23 cellular contexts compared by ENCODE assay signal in genomic region chr11:46678741-46679130, GRCh38. TPM values are rescaled to one million over a fixed set of nuclear protein-coding genes. Genes with fewer than 3 reads are reported as not detected.
"Had no signal": no experiment of that assay in that cellular context is flagged by ENCODE, and none has a peak within 500 bp of the region (broad histone marks: within the 10 kb centered on the region; RNA-seq: fewer than 3 reads in every experiment).

No MANE protein-coding gene starts in this region.

- H3K4me2 ChIP-seq: SK-N-SH, smooth muscle cell had no signal

- H3K36me3 ChIP-seq: uterus had no signal

- H3K27ac Mint-ChIP-seq: memory B cell; natural killer cell treated with Interleukin-12 subunit alpha and Interleukin-12 subunit beta and Interleukin-15 and Interleukin-18, amount 100 ng/mL, for 72 hours; progenitor cell of endocrine pancreas had no signal

- H3K9me3 ChIP-seq: adrenal gland, gastroesophageal sphincter, right lobe of liver, SK-N-SH, tibial nerve, uterus had no signal

- H3K9ac ChIP-seq: SK-N-SH had no signal

- H3K9me2 ChIP-seq: SK-N-SH had no signal

- H3K27ac ChIP-seq: right lobe of liver had no signal

- DNase-seq: activated CD4-positive, alpha-beta T cell treated with anti-CD3 and anti-CD28 coated beads, Interleukin-2, amount 50 U/mL, for 48 hours; activated CD4-positive, CD25-positive, alpha-beta regulatory T cell treated with anti-CD3 and anti-CD28 coated beads, Interleukin-2, amount 50 U/mL, for 72 hours; activated effector memory CD4-positive, alpha-beta T cell treated with Interleukin-2 at 50 U/mL for 16 hours; activated T-cell treated with anti-CD3 and anti-CD28 coated beads, Interleukin-2, amount 50 U/mL, for 1 hour; central memory CD4-positive, alpha-beta T cell; hippocampal formation; left ventricle myocardium superior; occipital lobe; SK-N-SH; T-cell; T1000; uterus had no signal

- H3K36me3 Mint-ChIP-seq: natural killer cell treated with Interleukin-12 subunit alpha and Interleukin-12 subunit beta and Interleukin-15 and Interleukin-18, amount 100 ng/mL, for 72 hours had no signal

- H3K4me3 ChIP-seq: adrenal gland, gastroesophageal sphincter, right lobe of liver, smooth muscle cell, tibial nerve, uterus had no signal

- ATAC-seq: gastroesophageal sphincter, left ventricle myocardium superior, right lobe of liver, T-cell had no signal

- H3K27me3 Mint-ChIP-seq: activated naive CD4-positive, alpha-beta T cell treated with anti-CD3 and anti-CD28 coated beads, Interleukin-2, amount 50 U/mL, for 24 hours; brain; memory B cell; natural killer cell treated with Interleukin-12 subunit alpha and Interleukin-12 subunit beta and Interleukin-15 and Interleukin-18, amount 100 ng/mL, for 72 hours; progenitor cell of endocrine pancreas; T-cell had no signal

- H3K9me3 Mint-ChIP-seq: activated naive CD4-positive, alpha-beta T cell treated with anti-CD3 and anti-CD28 coated beads, Interleukin-2, amount 50 U/mL, for 24 hours; brain; memory B cell; natural killer cell treated with Interleukin-12 subunit alpha and Interleukin-12 subunit beta and Interleukin-15 and Interleukin-18, amount 100 ng/mL, for 72 hours; T-cell had no signal

- H3K27me3 ChIP-seq: adrenal gland, gastroesophageal sphincter, right lobe of liver, tibial nerve, uterus had no signal

- H3K4me3 Mint-ChIP-seq: activated naive CD4-positive, alpha-beta T cell treated with anti-CD3 and anti-CD28 coated beads, Interleukin-2, amount 50 U/mL, for 24 hours; brain; memory B cell; natural killer cell treated with Interleukin-12 subunit alpha and Interleukin-12 subunit beta and Interleukin-15 and Interleukin-18, amount 100 ng/mL, for 72 hours; T-cell had no signal

RNA-seq across cellular contexts. Expression of gene F2, which starts 40.3 kb away (rescaled TPM):
- total RNA-seq: left ventricle myocardium superior, tibial nerve had no signal
- polyA plus RNA-seq: adrenal gland, keratinocyte had no signal
